In genomic region chr5:108687599-108688220, GRCh38 we compare ENCODE assay signal across 11 cellular contexts. TPM values are rescaled to one million over a fixed set of nuclear protein-coding genes. Genes with fewer than 3 reads are reported as not detected.
DNase-seq lines count a peak whose midpoint lies in the region; ATAC-seq, FAIRE-seq and TF ChIP-seq lines count a peak whose summit lies in the region.
"Had no signal": no experiment of that assay in that cellular context is flagged by ENCODE, and none has a peak within 500 bp of the region (broad histone marks: within the 10 kb centered on the region; RNA-seq: fewer than 3 reads in every experiment).

No MANE protein-coding gene starts in this region.

- H2BK12ac ChIP-seq in H1 (ENCODE audit: low read depth, low read length) = no peak overlapping the region

- H2BK15ac ChIP-seq in IMR-90 (ENCODE audit: low read depth, low read length) (no peak overlapping the region), H1 (ENCODE audit: low read length) (no peak overlapping the region)

- no peaks in the 10 kb centered on the region for H3K79me2 ChIP-seq in H1 (ENCODE audit: control insufficient read depth in 1 of 2, insufficient read depth in 2 of 2, low read length in 2 of 2)

- no peaks in the 10 kb centered on the region; the same call in 1 of the 2 replicates for H3K23me2 ChIP-seq in H1 (ENCODE audit: low read depth, low read length)

- H3K27ac ChIP-seq in IMR-90 (ENCODE audit: insufficient read depth, low read length) (no peak overlapping the region), H1 (ENCODE audit: low read depth, low read length) (0 out of 2 replicates have a peak overlapping the region, but pooled peaks have one; percentile 70), stomach smooth muscle (ENCODE audit: low read length) (peak overlapping the region; percentile 6)

- peak; percentile 55 for FAIRE-seq in GM19239 (lab: Jason Lieb, UNC)
- peak; percentile 36 for FAIRE-seq in H1 (lab: Jason Lieb, UNC)
- FAIRE-seq: frontal cortex had no signal

- H2AK9ac ChIP-seq in IMR-90 (replicated peaks; ENCODE audit: low read depth, low read length, poor library complexity) = no peak overlapping the region

- no TSS peak for BruUV-seq in IMR-90 (replicated peaks; lab: Mats Ljungman, UMichigan)

- H3K56ac ChIP-seq in IMR-90 (ENCODE audit: extremely low read depth, insufficient read depth, low read length) (no peak overlapping the region), H1 (replicated peaks; ENCODE audit: insufficient read length, low read depth, low read length) (no peak overlapping the region)

- H3K18ac ChIP-seq in IMR-90 (ENCODE audit: low read depth, low read length) (no peak overlapping the region), H1 (ENCODE audit: extremely low read depth, low read length) (no peak overlapping the region)

- H2BK20ac ChIP-seq in IMR-90 (ENCODE audit: low read depth, low read length) (no peak overlapping the region), H1 (ENCODE audit: low read length) (no peak overlapping the region)

- TF ChIP-seq CTCF in IMR-90 (conservative IDR thresholded peaks at IDR 0.05; ENCODE audit: low read depth, low read length) (no peak), H1 (IDR thresholded peaks at IDR 0.05; ENCODE audit: control extremely low read depth in 1 of 3, insufficient read depth in 1 of 3, low read depth in 1 of 3, low read length in 3 of 3) (no peak)

- H4K20me1 ChIP-seq in IMR-90 (ENCODE audit: insufficient read depth, low read length) (no peaks in the 10 kb centered on the region), H1 (replicated peaks in 1 of 2; ENCODE audit: control insufficient read depth in 1 of 2, insufficient read depth in 2 of 2, low read length in 2 of 2) (no peaks in the 10 kb centered on the region)

- H3K9ac ChIP-seq in IMR-90 (ENCODE audit: low read depth, low read length) = no peak overlapping the region
- H3K9ac ChIP-seq in H1 (replicated peaks in 1 of 4; ENCODE audit: extremely low read depth in 1 of 4, low read depth in 3 of 4, low read length in 3 of 4) = no peak overlapping the region
- no peak overlapping the region for H3K9ac ChIP-seq in stomach smooth muscle (ENCODE audit: low read length in 2 of 2)

- POLR2A ChIA-PET in IMR-90 (lab: Charles Lee; ENCODE audit: unreplicated experiment) = no interaction called here
- POLR2A ChIA-PET in H1 (lab: Charles Lee; ENCODE audit: partially characterized antibody) = interaction anchor here (1.2 to 5.7 kb wide), 5 partner anchors 10 to 63 kb away, joined by 3 to 44 read pairs (median 6); partner anchors contain the start of gene FER

- WGBS in IMR-90 (ENCODE audit: extremely low coverage in 2 of 2, insufficient read length in 1 of 2), 2 experiments = no CpG with 5 or more reads among the region's 2 CpGs
- 91% methylated on average over 2 of the region's 2 CpGs; no CpG with 5 or more reads in 1 of the 2 experiments for WGBS in H1 (ENCODE audit: extremely low coverage in 1 of 2, insufficient coverage in 1 of 2, insufficient read length in 1 of 2, insufficient replicate concordance in 2 of 2, low coverage in 1 of 2, low lambda C conversion rate in 2 of 2, missing lambda C conversion rate in 1 of 2), 2 experiments

- H3K9me3 ChIP-seq in IMR-90 (ENCODE audit: control insufficient read depth, insufficient read depth, low read length) = no peaks in the 10 kb centered on the region
- peaks cover 0 to 3% of the 10 kb centered on the region in 2 experiments; a peak in 1 of 4 replicates for H3K9me3 ChIP-seq in H1 (ENCODE audit: insufficient read depth in 2 of 2, low read depth in 1 of 2, low read length in 1 of 2)
- no peaks in the 10 kb centered on the region for H3K9me3 ChIP-seq in stomach smooth muscle (ENCODE audit: control insufficient read depth in 2 of 2, low read length in 2 of 2)

- no peaks in the 10 kb centered on the region for H3K9me1 ChIP-seq in IMR-90 (ENCODE audit: insufficient read depth, low read length)

- no peak overlapping the region for H4K8ac ChIP-seq in IMR-90 (ENCODE audit: low read depth in 2 of 2, low read length in 2 of 2)
- no peak overlapping the region for H4K8ac ChIP-seq in H1 (ENCODE audit: extremely low read depth, insufficient read depth, low read length)

- H3K79me1 ChIP-seq in IMR-90 (ENCODE audit: low read depth in 1 of 2, low read length in 2 of 2) (no peaks in the 10 kb centered on the region), H1 (ENCODE audit: low read depth, low read length) (no peaks in the 10 kb centered on the region)

- intact Hi-C loops in IMR-90 (cut with micrococcal nuclease) = no loop called here

- H3K14ac ChIP-seq in IMR-90 (replicated peaks; ENCODE audit: low read depth, low read length) = no peak overlapping the region
- H3K14ac ChIP-seq in H1 (ENCODE audit: insufficient read length) = no peak overlapping the region

- ATAC-seq in IMR-90 (ENCODE audit: low read depth) = peak; percentile 51
- no peak for ATAC-seq in GM21619 (IDR thresholded peaks at IDR 0.05; ENCODE audit: unreplicated experiment)
- no peak for ATAC-seq in GM21576 (IDR thresholded peaks at IDR 0.05; ENCODE audit: unreplicated experiment)
- ATAC-seq: left lobe of liver had no signal

- no peak overlapping the region for H3K4me3 ChIP-seq in IMR-90 (ENCODE audit: insufficient read depth, low read depth, low read length)
- H3K4me3 ChIP-seq in H1 (ENCODE audit: extremely low read depth in 1 of 4, insufficient read depth in 2 of 4, low read depth in 3 of 4, low read length in 4 of 4) = no peak overlapping the region
- H3K4me3 ChIP-seq in stomach smooth muscle (ENCODE audit: low read length in 2 of 2) = no peak overlapping the region

- dilution Hi-C loops in IMR-90 (cut with HindIII; ENCODE audit: low sequenced_read_pairs, unreplicated experiment) = no loop called here

- H2AK5ac ChIP-seq in IMR-90 (ENCODE audit: low read depth, low read length) = no peak overlapping the region
- no peak overlapping the region for H2AK5ac ChIP-seq in H1 (ENCODE audit: low read depth, low read length)

- CTCF ChIA-PET in IMR-90 (lab: Yijun Ruan, JAX) (no interaction called here), H1 (lab: Charles Lee; ENCODE audit: partially characterized antibody) (interaction anchor here (0.9 to 1.5 kb wide), 3 partner anchors 9 to 40 kb away, joined by 3 to 9 read pairs (median 4); no protein-coding TSS in a partner anchor)

- no peaks in the 10 kb centered on the region for H3K36me3 ChIP-seq in IMR-90 (ENCODE audit: control insufficient read depth, insufficient read depth, low read length)
- H3K36me3 ChIP-seq in H1 (ENCODE audit: control insufficient read depth in 2 of 4, insufficient read depth in 4 of 4, low read length in 3 of 4) = no peaks in the 10 kb centered on the region
- no peaks in the 10 kb centered on the region for H3K36me3 ChIP-seq in stomach smooth muscle (ENCODE audit: control insufficient read depth in 2 of 2, insufficient read depth in 2 of 2, low read length in 2 of 2)

- H3K4ac ChIP-seq in IMR-90 (ENCODE audit: low read depth, low read length) (no peak overlapping the region), H1 (replicated peaks; ENCODE audit: insufficient read length, low read depth, low read length) (no peak overlapping the region)

- TF ChIP-seq RAD21 in IMR-90 (IDR thresholded peaks at IDR 0.05; ENCODE audit: low read length) = no peak
- no peak for TF ChIP-seq RAD21 in H1 (IDR thresholded peaks at IDR 0.05 in 1 of 2, conservative IDR thresholded peaks at IDR 0.05 in 1 of 2; ENCODE audit: low read depth in 2 of 2, low read length in 2 of 2)

- H4K5ac ChIP-seq in IMR-90 (ENCODE audit: low read depth, low read length) = no peak overlapping the region
- H4K5ac ChIP-seq in H1 (ENCODE audit: insufficient read length, low read depth, low read length) = no peak overlapping the region

- DNase-seq in GM19239 (ENCODE audit: insufficient read length, low spot score) (peak; percentile 7), IMR-90 (no peak), H1 (ENCODE audit: low read depth in 1 of 2, low spot score in 2 of 2) (no peak), putamen (ENCODE audit: low spot score) (no peak)
- DNase-seq: activated T-cell treated with anti-CD3 and anti-CD28 coated beads, Interleukin-2, amount 50 U/mL, for 48 hours; NCI-H446 treated with DMSO at 0.1 percent for 48 hours had no signal

- no peak overlapping the region for H4K91ac ChIP-seq in IMR-90 (ENCODE audit: insufficient read depth, low read depth, low read length)
- H4K91ac ChIP-seq in H1 (replicated peaks; ENCODE audit: insufficient read length, low read length) = no peak overlapping the region

- H3K27me3 ChIP-seq in IMR-90 (ENCODE audit: control insufficient read depth, insufficient read depth, low read length) = no peaks in the 10 kb centered on the region
- H3K27me3 ChIP-seq in H1 (replicated peaks in 1 of 4; ENCODE audit: control insufficient read depth in 3 of 4, extremely low read depth in 1 of 4, insufficient read depth in 3 of 4, low read length in 3 of 4) = no peaks in the 10 kb centered on the region
- H3K27me3 ChIP-seq in stomach smooth muscle (ENCODE audit: control insufficient read depth in 1 of 2, insufficient read depth in 2 of 2, low read length in 2 of 2) = no peaks in the 10 kb centered on the region

- H3K23ac ChIP-seq in IMR-90 (ENCODE audit: low read depth, low read length) = no peak overlapping the region
- no peak overlapping the region for H3K23ac ChIP-seq in H1 (ENCODE audit: insufficient read length)

- H2AFZ ChIP-seq in IMR-90 (replicated peaks; ENCODE audit: low read length, poor library complexity) (no peak overlapping the region), H1 (ENCODE audit: low read length) (peak overlapping the region; percentile 15; the same call in 1 of the 2 replicates)

- H3K4me1 ChIP-seq in IMR-90 (ENCODE audit: control insufficient read depth, insufficient read depth, low read length) = no peaks in the 10 kb centered on the region
- H3K4me1 ChIP-seq in H1 (replicated peaks in 1 of 4; ENCODE audit: control insufficient read depth in 3 of 4, insufficient read depth in 4 of 4, low read length in 3 of 4) = peaks cover 6 to 20% (median 13%) of the 10 kb centered on the region in 4 experiments
- peaks cover 2% of the 10 kb centered on the region for H3K4me1 ChIP-seq in stomach smooth muscle (ENCODE audit: control insufficient read depth, insufficient read depth, low read length)

- H3K4me2 ChIP-seq in IMR-90 (ENCODE audit: low read depth, low read length) (no peak overlapping the region), H1 (ENCODE audit: insufficient read depth in 1 of 2, low read depth in 2 of 2, low read length in 2 of 2) (no peak overlapping the region; a peak in 1 of 4 replicates)

- H2BK120ac ChIP-seq in IMR-90 (ENCODE audit: low read depth, low read length) (no peak overlapping the region), H1 (replicated peaks; ENCODE audit: low read depth, low read length) (no peak overlapping the region)

- in situ Hi-C loops in IMR-90 (cut with MboI; ENCODE audit: low sequenced_read_pairs) = no loop called here

- TF ChIP-seq EP300 in H1 (IDR thresholded peaks at IDR 0.05; ENCODE audit: borderline replicate concordance in 1 of 2, low read depth in 2 of 2, low read length in 2 of 2) = no peak

- H2BK5ac ChIP-seq in IMR-90 (ENCODE audit: low read depth, low read length, poor library complexity, severe bottlenecking) (no peak overlapping the region), H1 (ENCODE audit: low read depth, low read length) (no peak overlapping the region; the same call in 1 of the 2 replicates)

- TF ChIP-seq POLR2A in IMR-90 (IDR thresholded peaks at IDR 0.05; ENCODE audit: low read depth, low read length) (no peak), H1 (IDR thresholded peaks at IDR 0.05; ENCODE audit: control extremely low read depth in 1 of 2, low read depth in 2 of 2, low read length in 2 of 2) (no peak)

RNA-seq across cellular contexts. Expression of gene FER, which starts 60.0 kb away (rescaled TPM):
- total RNA-seq in IMR-90 (2012; rRNA removed) = 32.4 and 39.2 TPM in 2 replicates
- polyA plus RNA-seq in IMR-90 (2012; rRNA removed) (2.6 and 3.5 TPM in 2 replicates), H1 (2011; rRNA removed) (0.85 and 1.3 TPM in 2 replicates)
- 0.36 and 1.5 TPM in 2 replicates for polyA plus RNA-seq in IMR-90 (2012; cell fraction: cytosol; rRNA removed)
- polyA plus RNA-seq in IMR-90 (2012; cell fraction: nucleus; rRNA removed; ENCODE audit: low replicate concordance) = 0.65 and 7.8 TPM in 2 replicates
- total RNA-seq in H1 (2021; fragmentation: NEBNext Ultra II Directional; extraction: Animal tissue kit (Norgen Biotek cat#: 25700)) = 14.3 and 15.8 TPM in 2 replicates
- 1.9 TPM for polyA plus RNA-seq in H1 (2011; cell fraction: cytosol; rRNA removed)
- polyA plus RNA-seq in H1 (2011; cell fraction: nucleus; rRNA removed) = 3.3 TPM
- 2.4 to 7.7 TPM (median 3.2 TPM) in 4 replicates for polyA plus RNA-seq in H1 (2012, experiment 1 of 2)
- polyA plus RNA-seq in H1 (2012, experiment 2 of 2) = 0.09 TPM
- polyA plus RNA-seq in H1 (2013, experiment 1 of 2) = 5.9 TPM
- polyA plus RNA-seq in H1 (2013, experiment 2 of 2) = 6.6 TPM
- polyA minus RNA-seq in H1 (2011; rRNA and poly(A)+ RNA removed) = 12.4 and 19.1 TPM in 2 replicates
- polyA minus RNA-seq in H1 (2011; cell fraction: cytosol; rRNA and poly(A)+ RNA removed) = 9.8 TPM
- 45.7 TPM for polyA minus RNA-seq in H1 (2011; cell fraction: nucleus; rRNA and poly(A)+ RNA removed)
